Comparison of ENCODE assay signal across 14 cellular contexts in the genomic region with DNA sequence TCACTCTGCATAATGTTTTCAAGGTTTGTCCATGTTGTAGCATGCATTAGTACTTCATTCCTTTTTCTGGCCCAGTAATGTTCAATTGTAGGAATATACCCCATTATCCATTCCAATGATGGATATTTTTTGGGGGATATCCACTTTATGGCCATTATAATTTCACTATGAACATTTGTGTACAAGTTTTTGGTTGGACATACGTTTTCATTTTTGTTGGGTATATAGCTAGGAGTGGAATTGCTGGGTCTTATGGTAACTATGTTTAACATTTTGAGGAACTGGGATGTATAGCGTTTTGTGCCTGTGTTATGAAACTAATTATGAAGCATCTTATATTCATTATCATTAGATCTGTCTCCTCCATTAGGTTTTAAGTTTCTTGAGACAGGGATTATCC.
A peak's percentile ranks its signal among the peaks of the same experiment; 100 is the strongest.
DNase-seq lines count a peak whose midpoint lies in the region; ATAC-seq and TF ChIP-seq lines count a peak whose summit lies in the region.
"Had no signal": no experiment of that assay in that cellular context is flagged by ENCODE, and none has a peak within 500 bp of the region (broad histone marks: within the 10 kb centered on the region; RNA-seq: fewer than 3 reads in every experiment).

No MANE protein-coding gene starts in this region.

- H3K9ac ChIP-seq in H9 (ENCODE audit: extremely low read depth, insufficient read length, low read length), result no peak overlapping the region
- H3K9ac ChIP-seq: GM23248 had no signal

- intact Hi-C loops in left lung (cut with DNase I) (no loop called here), cardiac septum (cut with DNase I) (no loop called here)

- no peak overlapping the region for H3T11ph ChIP-seq in H9 (ENCODE audit: low read length)

- peak overlapping the region in 2 of 3 experiments; percentile 44 to 88; a peak in 3 of 7 replicates for H3K27ac Mint-ChIP-seq in H9
- H3K27ac Mint-ChIP-seq in WTC11, result 0 out of 2 replicates have a peak overlapping the region, but pooled peaks have one; percentile 6
- H3K27ac Mint-ChIP-seq: CD4-positive, alpha-beta memory T cell had no signal

- H3K36me3 Mint-ChIP-seq in H9 (ENCODE audit: insufficient read depth in 1 of 3, low read depth in 3 of 3) (peaks cover 0 to 4% (median 0%) of the 10 kb centered on the region in 3 experiments; a peak in 1 of 7 replicates), WTC11 (no peaks in the 10 kb centered on the region)

- H3K4me3 ChIP-seq in iPS-18c (ENCODE audit: insufficient read depth, low read depth, low read length) (0 out of 2 replicates have a peak overlapping the region, but pooled peaks have one; percentile 5), left lung (no peak overlapping the region)
- H3K4me3 ChIP-seq: GM23248 had no signal

- no peak overlapping the region for H2BK15ac ChIP-seq in H9 (ENCODE audit: low read depth, low read length)

- H3K14ac ChIP-seq in H9 (ENCODE audit: insufficient read depth, low read length), result no peak overlapping the region; the same call in 1 of the 2 replicates

- ATAC-seq in WTC11 (no peak), left lung (no peak), GM18907 (IDR thresholded peaks at IDR 0.05; ENCODE audit: unreplicated experiment) (no peak)

- H3K27me3 Mint-ChIP-seq in H9 (ENCODE audit: low read depth), result no peaks in the 10 kb centered on the region
- peaks cover 6% of the 10 kb centered on the region for H3K27me3 Mint-ChIP-seq in WTC11 (ENCODE audit: low read depth)
- H3K27me3 Mint-ChIP-seq: CD4-positive, alpha-beta memory T cell had no signal

- H3K9me3 Mint-ChIP-seq in H9, result no peaks in the 10 kb centered on the region; a peak in 1 of 5 replicates
- no peaks in the 10 kb centered on the region for H3K9me3 Mint-ChIP-seq in WTC11
- H3K9me3 Mint-ChIP-seq: CD4-positive, alpha-beta memory T cell had no signal

- H3K4me1 ChIP-seq in H9 (ENCODE audit: insufficient read depth, low read length), result peaks cover 29% of the 10 kb centered on the region
- H3K4me1 ChIP-seq in left lung, result no peaks in the 10 kb centered on the region

- H3K56ac ChIP-seq in H9 (ENCODE audit: insufficient read length, low read depth, low read length), result no peak overlapping the region

- no peaks in the 10 kb centered on the region for H3K27me3 ChIP-seq in H9 (ENCODE audit: insufficient read depth, low read length)
- no peaks in the 10 kb centered on the region for H3K27me3 ChIP-seq in left lung

- no peaks in the 10 kb centered on the region for H3K23me2 ChIP-seq in H9 (ENCODE audit: insufficient read length, low read depth, low read length, poor library complexity, severe bottlenecking)

- H3K4me3 Mint-ChIP-seq in H9 (no peak overlapping the region), WTC11 (no peak overlapping the region)
- H3K4me3 Mint-ChIP-seq: CD4-positive, alpha-beta memory T cell had no signal

- H2BK5ac ChIP-seq in H9 (ENCODE audit: insufficient read length, low read length), result no peak overlapping the region

- no peak overlapping the region for H2AK5ac ChIP-seq in H9 (ENCODE audit: insufficient read length, low read length)

- H3K27ac ChIP-seq in H9 (ENCODE audit: insufficient read length, low read depth, low read length) (no peak overlapping the region), left lung (no peak overlapping the region)
- H3K27ac ChIP-seq: GM23248 had no signal

- H3K9me3 ChIP-seq in H9 (ENCODE audit: control insufficient read depth, low read depth, low read length), result no peaks in the 10 kb centered on the region
- H3K9me3 ChIP-seq in iPS-18c (ENCODE audit: control insufficient read depth, insufficient read depth, low read length), result no peaks in the 10 kb centered on the region
- H3K9me3 ChIP-seq in left lung, result no peaks in the 10 kb centered on the region

- DNase-seq in H9, result no peak
- DNase-seq in WTC11 (ENCODE audit: low spot score), result no peak
- no peak for DNase-seq in left lung
- no peak for DNase-seq in cardiac septum (ENCODE audit: low spot score)
- DNase-seq: Calu3, COR-L47, DMS53, DMS79 treated with DMSO at 0.1 percent for 48 hours, GF-D8, GM23248, HCEC 1CT had no signal

- peak overlapping the region; percentile 78 for H4K91ac ChIP-seq in H9 (ENCODE audit: insufficient read length, low read depth, low read length)

- no peak overlapping the region for H4K5ac ChIP-seq in H9 (ENCODE audit: insufficient read length, low read depth, low read length)

- H3K4me1 Mint-ChIP-seq in H9 (peaks cover 68 to 70% of the 10 kb centered on the region in 2 experiments), WTC11 (peaks cover 80% of the 10 kb centered on the region)

- POLR2A ChIA-PET in WTC11 (lab: Charles Lee), result interaction anchor here (0.6 kb wide), 1 partner anchor 10 kb away, joined by 5 read pairs; no protein-coding TSS in a partner anchor

- TF ChIP-seq CTCF in H9 (conservative IDR thresholded peaks at IDR 0.05) (no peak), WTC11 (IDR thresholded peaks at IDR 0.05) (no peak), left lung (IDR thresholded peaks at IDR 0.05) (no peak)

- H3K4me2 ChIP-seq in H9 (ENCODE audit: insufficient read depth, insufficient read length, low read length), result no peak overlapping the region

- no peaks in the 10 kb centered on the region for H3K36me3 ChIP-seq in left lung

- H2BK120ac ChIP-seq in H9 (ENCODE audit: low read depth, low read length, poor library complexity, severe bottlenecking), result no peak overlapping the region

- no peak overlapping the region for H2BK20ac ChIP-seq in H9 (ENCODE audit: low read depth, low read length, poor library complexity, severe bottlenecking)

- no CpG with 5 or more reads among the region's 2 CpGs for WGBS in H9 (ENCODE audit: extremely low coverage, insufficient read length, low lambda C conversion rate)

- no peak overlapping the region for H3K18ac ChIP-seq in H9 (ENCODE audit: insufficient read length, low read depth, low read length)

- no peak overlapping the region for H2AFZ ChIP-seq in H9 (ENCODE audit: low read length)
- H2AFZ ChIP-seq: GM23248 had no signal

- no peak overlapping the region for H3K23ac ChIP-seq in H9 (ENCODE audit: insufficient read length, low read depth, low read length)

- H3K4ac ChIP-seq in H9 (ENCODE audit: low read depth, low read length), result no peak overlapping the region

- CTCF ChIA-PET in WTC11 (lab: Charles Lee), result no interaction called here

- H3K79me2 ChIP-seq in H9 (ENCODE audit: insufficient read depth, low read length), result no peaks in the 10 kb centered on the region

- H2BK12ac ChIP-seq in H9 (ENCODE audit: insufficient read length, low read depth, low read length), result no peak overlapping the region

- no peak overlapping the region for H4K8ac ChIP-seq in H9 (replicated peaks; ENCODE audit: insufficient read length, low read depth, low read length)

- no peaks in the 10 kb centered on the region for H3K79me1 ChIP-seq in H9 (ENCODE audit: insufficient read depth, low read depth, low read length, poor library complexity, severe bottlenecking)

- no peaks in the 10 kb centered on the region for H4K20me1 ChIP-seq in H9 (ENCODE audit: control insufficient read depth, insufficient read depth, insufficient read length)

TF ChIP-seq in WTC11, 78 proteins besides CTCF, POLR2A, EP300 and RAD21 (continues in another document):
- TF ChIP-seq, protein P1, sequence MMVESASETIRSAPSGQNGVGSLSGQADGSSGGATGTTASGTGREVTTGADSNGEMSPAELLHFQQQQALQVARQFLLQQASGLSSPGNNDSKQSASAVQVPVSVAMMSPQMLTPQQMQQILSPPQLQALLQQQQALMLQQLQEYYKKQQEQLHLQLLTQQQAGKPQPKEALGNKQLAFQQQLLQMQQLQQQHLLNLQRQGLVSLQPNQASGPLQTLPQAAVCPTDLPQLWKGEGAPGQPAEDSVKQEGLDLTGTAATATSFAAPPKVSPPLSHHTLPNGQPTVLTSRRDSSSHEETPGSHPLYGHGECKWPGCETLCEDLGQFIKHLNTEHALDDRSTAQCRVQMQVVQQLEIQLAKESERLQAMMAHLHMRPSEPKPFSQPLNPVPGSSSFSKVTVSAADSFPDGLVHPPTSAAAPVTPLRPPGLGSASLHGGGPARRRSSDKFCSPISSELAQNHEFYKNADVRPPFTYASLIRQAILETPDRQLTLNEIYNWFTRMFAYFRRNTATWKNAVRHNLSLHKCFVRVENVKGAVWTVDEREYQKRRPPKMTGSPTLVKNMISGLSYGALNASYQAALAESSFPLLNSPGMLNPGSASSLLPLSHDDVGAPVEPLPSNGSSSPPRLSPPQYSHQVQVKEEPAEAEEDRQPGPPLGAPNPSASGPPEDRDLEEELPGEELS (CRISPR knock-in tag; IDR thresholded peaks at IDR 0.05), result no peak
- TF ChIP-seq, protein P2, sequence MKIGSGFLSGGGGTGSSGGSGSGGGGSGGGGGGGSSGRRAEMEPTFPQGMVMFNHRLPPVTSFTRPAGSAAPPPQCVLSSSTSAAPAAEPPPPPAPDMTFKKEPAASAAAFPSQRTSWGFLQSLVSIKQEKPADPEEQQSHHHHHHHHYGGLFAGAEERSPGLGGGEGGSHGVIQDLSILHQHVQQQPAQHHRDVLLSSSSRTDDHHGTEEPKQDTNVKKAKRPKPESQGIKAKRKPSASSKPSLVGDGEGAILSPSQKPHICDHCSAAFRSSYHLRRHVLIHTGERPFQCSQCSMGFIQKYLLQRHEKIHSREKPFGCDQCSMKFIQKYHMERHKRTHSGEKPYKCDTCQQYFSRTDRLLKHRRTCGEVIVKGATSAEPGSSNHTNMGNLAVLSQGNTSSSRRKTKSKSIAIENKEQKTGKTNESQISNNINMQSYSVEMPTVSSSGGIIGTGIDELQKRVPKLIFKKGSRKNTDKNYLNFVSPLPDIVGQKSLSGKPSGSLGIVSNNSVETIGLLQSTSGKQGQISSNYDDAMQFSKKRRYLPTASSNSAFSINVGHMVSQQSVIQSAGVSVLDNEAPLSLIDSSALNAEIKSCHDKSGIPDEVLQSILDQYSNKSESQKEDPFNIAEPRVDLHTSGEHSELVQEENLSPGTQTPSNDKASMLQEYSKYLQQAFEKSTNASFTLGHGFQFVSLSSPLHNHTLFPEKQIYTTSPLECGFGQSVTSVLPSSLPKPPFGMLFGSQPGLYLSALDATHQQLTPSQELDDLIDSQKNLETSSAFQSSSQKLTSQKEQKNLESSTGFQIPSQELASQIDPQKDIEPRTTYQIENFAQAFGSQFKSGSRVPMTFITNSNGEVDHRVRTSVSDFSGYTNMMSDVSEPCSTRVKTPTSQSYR (CRISPR knock-in tag; IDR thresholded peaks at IDR 0.05), result no peak
- TF ChIP-seq NR1H2 (CRISPR knock-in tag; IDR thresholded peaks at IDR 0.05) (no peak), TEAD1 (CRISPR knock-in tag; IDR thresholded peaks at IDR 0.05) (no peak), JAZF1 (CRISPR knock-in tag; IDR thresholded peaks at IDR 0.05) (no peak), ATF3 (CRISPR knock-in tag; conservative IDR thresholded peaks at IDR 0.05) (no peak), RORB (CRISPR knock-in tag; IDR thresholded peaks at IDR 0.05) (no peak), RELA (CRISPR knock-in tag; IDR thresholded peaks at IDR 0.05; ENCODE audit: borderline replicate concordance) (no peak), ATF1 (CRISPR knock-in tag; IDR thresholded peaks at IDR 0.05) (no peak)
